ENCODE assay signal across 9 cellular contexts in the genomic region with DNA sequence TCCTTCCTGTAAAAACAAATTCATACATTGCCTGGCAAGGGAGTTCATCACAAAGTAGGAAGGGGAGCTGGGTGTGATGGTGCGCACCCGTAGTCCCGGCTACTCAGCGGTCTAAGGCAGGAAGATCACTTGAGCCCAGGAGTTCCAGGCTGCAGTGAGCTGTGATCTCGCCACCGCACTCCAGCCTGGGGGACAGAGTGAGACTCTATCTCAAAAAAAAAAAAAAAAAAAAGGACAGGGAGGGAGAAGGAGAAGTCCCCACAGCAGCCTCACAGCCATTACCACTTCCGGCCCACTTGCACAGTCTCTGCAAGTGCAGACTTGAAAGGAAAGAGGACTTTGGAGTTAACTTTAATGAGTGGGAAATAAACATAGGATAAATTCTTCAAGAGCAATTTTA.
A peak's percentile ranks its signal among the peaks of the same experiment; 100 is the strongest.
DNase-seq lines count a peak whose midpoint lies in the region; ATAC-seq and TF ChIP-seq lines count a peak whose summit lies in the region.
"Had no signal": no experiment of that assay in that cellular context is flagged by ENCODE, and none has a peak within 500 bp of the region (broad histone marks: within the 10 kb centered on the region; RNA-seq: fewer than 3 reads in every experiment).

No MANE protein-coding gene starts in this region.

- H3K9ac ChIP-seq in SK-N-SH = peak overlapping the region; percentile 51

- H3K4me1 Mint-ChIP-seq in activated naive CD4-positive, alpha-beta T cell treated with anti-CD3 and anti-CD28 coated beads, Interleukin-2, amount 10 ng/mL, durations not matched to agents 7 days and 5 days = no peaks in the 10 kb centered on the region
- no peaks in the 10 kb centered on the region for H3K4me1 Mint-ChIP-seq in dendritic cell treated with granulocyte-macrophage colony-stimulating factor and Interleukin-4, amounts not matched to agents 40 ng/mL and 50 ng/mL, for 4 days (ENCODE audit: low read depth)
- H3K4me1 Mint-ChIP-seq in progenitor cell of endocrine pancreas (ENCODE audit: low read depth) = no peaks in the 10 kb centered on the region

- TF ChIP-seq EP300 in SK-N-SH (IDR thresholded peaks at IDR 0.05; ENCODE audit: borderline replicate concordance in 1 of 2, low read depth in 1 of 2, low read length in 1 of 2) = no peak

- peak overlapping the region; percentile 52 for H3K27ac Mint-ChIP-seq in activated naive CD4-positive, alpha-beta T cell treated with anti-CD3 and anti-CD28 coated beads, Interleukin-2, amount 10 ng/mL, durations not matched to agents 7 days and 5 days
- no peak overlapping the region for H3K27ac Mint-ChIP-seq in dendritic cell treated with granulocyte-macrophage colony-stimulating factor and Interleukin-4, amounts not matched to agents 40 ng/mL and 50 ng/mL, for 4 days
- H3K27ac Mint-ChIP-seq in progenitor cell of endocrine pancreas = no peak overlapping the region

- H3K27me3 Mint-ChIP-seq in activated naive CD4-positive, alpha-beta T cell treated with anti-CD3 and anti-CD28 coated beads, Interleukin-2, amount 10 ng/mL, durations not matched to agents 7 days and 5 days = peaks cover 5% of the 10 kb centered on the region
- H3K27me3 Mint-ChIP-seq in dendritic cell treated with granulocyte-macrophage colony-stimulating factor and Interleukin-4, amounts not matched to agents 40 ng/mL and 50 ng/mL, for 4 days = no peaks in the 10 kb centered on the region
- H3K27me3 Mint-ChIP-seq in progenitor cell of endocrine pancreas = no peaks in the 10 kb centered on the region

- H3K4me3 ChIP-seq in SK-N-SH (ENCODE audit: low read depth in 2 of 2, low read length in 1 of 2) = peak overlapping the region in 1 of 2 experiments; percentile 21; a peak in 1 of 4 replicates
- peak overlapping the region; percentile 13 for H3K4me3 ChIP-seq in thoracic aorta

- ATAC-seq in thoracic aorta (ENCODE audit: insufficient number of reproducible peaks, low FRiP score, low read depth) = no peak
- no peak for ATAC-seq in HG03139 (IDR thresholded peaks at IDR 0.05; ENCODE audit: unreplicated experiment)

- H3K4me3 Mint-ChIP-seq in activated naive CD4-positive, alpha-beta T cell treated with anti-CD3 and anti-CD28 coated beads, Interleukin-2, amount 10 ng/mL, durations not matched to agents 7 days and 5 days = peak overlapping the region; percentile 32
- peak overlapping the region; percentile 55 for H3K4me3 Mint-ChIP-seq in dendritic cell treated with granulocyte-macrophage colony-stimulating factor and Interleukin-4, amounts not matched to agents 40 ng/mL and 50 ng/mL, for 4 days
- no peak overlapping the region for H3K4me3 Mint-ChIP-seq in progenitor cell of endocrine pancreas (ENCODE audit: low read depth)

- no peaks in the 10 kb centered on the region for H3K9me2 ChIP-seq in SK-N-SH

- CTCF ChIA-PET in activated naive CD4-positive, alpha-beta T cell treated with anti-CD3 and anti-CD28 coated beads, Interleukin-2, amount 10 ng/mL, durations not matched to agents 7 days and 5 days (lab: Charles Lee) = interaction anchor here (2.5 kb wide), 1 partner anchor 355 kb away, joined by 12 read pairs; no protein-coding TSS in a partner anchor
- CTCF ChIA-PET in SK-N-SH (lab: Yijun Ruan, JAX) = interaction anchor here (1.0 kb wide), 1 partner anchor 15 kb away, joined by 3 read pairs; no protein-coding TSS in a partner anchor

- intact Hi-C loops in dendritic cell treated with granulocyte-macrophage colony-stimulating factor and Interleukin-4, amounts not matched to agents 40 ng/mL and 50 ng/mL, for 4 days (cut with micrococcal nuclease) = no loop called here

- peaks cover 0 to 10% of the 10 kb centered on the region in 2 experiments for H3K36me3 ChIP-seq in SK-N-SH (replicated peaks in 1 of 2; ENCODE audit: control insufficient read depth in 1 of 2, insufficient read depth in 2 of 2, low read length in 1 of 2)
- no peaks in the 10 kb centered on the region for H3K36me3 ChIP-seq in thoracic aorta

- DNase-seq in activated naive CD4-positive, alpha-beta T cell treated with anti-CD3 and anti-CD28 coated beads, Interleukin-2, amount 10 ng/mL, durations not matched to agents 7 days and 5 days = peak; percentile 69
- DNase-seq in activated naive CD4-positive, alpha-beta T cell treated with Interleukin-2 at 50 U/mL for 16 hours = no peak
- DNase-seq in SK-N-SH (no peak), thoracic aorta (ENCODE audit: low spot score) (no peak), middle frontal gyrus (ENCODE audit: extremely low spot score, low spot score) (no peak), progenitor cell of endocrine pancreas (ENCODE audit: low spot score, unreplicated experiment) (no peak)
- DNase-seq: DMS 273 treated with DMSO at 0.1 percent for 48 hours had no signal

- WGBS in SK-N-SH (ENCODE audit: low lambda C conversion rate) = 77% methylated on average over 7 of the region's 7 CpGs

- peak overlapping the region; percentile 78 for H3K4me2 ChIP-seq in SK-N-SH

- H3F3A ChIP-seq in SK-N-SH (replicated peaks; ENCODE audit: insufficient read depth) = peaks cover 55% of the 10 kb centered on the region

- H3K27me3 ChIP-seq in SK-N-SH (ENCODE audit: insufficient read depth) = no peaks in the 10 kb centered on the region
- H3K27me3 ChIP-seq in thoracic aorta (replicated peaks; ENCODE audit: insufficient read depth) = no peaks in the 10 kb centered on the region

- H3K36me3 Mint-ChIP-seq in activated naive CD4-positive, alpha-beta T cell treated with anti-CD3 and anti-CD28 coated beads, Interleukin-2, amount 10 ng/mL, durations not matched to agents 7 days and 5 days = no peaks in the 10 kb centered on the region
- peaks cover 8% of the 10 kb centered on the region for H3K36me3 Mint-ChIP-seq in dendritic cell treated with granulocyte-macrophage colony-stimulating factor and Interleukin-4, amounts not matched to agents 40 ng/mL and 50 ng/mL, for 4 days (ENCODE audit: low read depth)
- H3K36me3 Mint-ChIP-seq in progenitor cell of endocrine pancreas (ENCODE audit: insufficient read depth) = peaks cover 7% of the 10 kb centered on the region

- no peaks in the 10 kb centered on the region for H3K9me3 ChIP-seq in SK-N-SH
- H3K9me3 ChIP-seq in thoracic aorta = no peaks in the 10 kb centered on the region

- POLR2A ChIA-PET in SK-N-SH (lab: Yijun Ruan, JAX) = no interaction called here

- H3K4me1 ChIP-seq in SK-N-SH (ENCODE audit: control insufficient read depth in 1 of 2, insufficient read depth in 2 of 2, low read depth in 1 of 2, low read length in 1 of 2) (peaks cover 13 to 52% of the 10 kb centered on the region in 2 experiments), thoracic aorta (ENCODE audit: control insufficient read depth in 1 of 2, low read depth in 2 of 2) (peaks cover 41 to 80% of the 10 kb centered on the region in 2 donors)

- H3K27ac ChIP-seq in SK-N-SH (ENCODE audit: low read depth in 2 of 2, low read length in 1 of 2) = peak overlapping the region; percentile 86 to 96; a peak in 3 of 4 replicates
- H3K27ac ChIP-seq in thoracic aorta = peak overlapping the region; percentile 68 to 81

- peaks cover 16% of the 10 kb centered on the region; the same call in 1 of the 2 replicates for H3K79me2 ChIP-seq in SK-N-SH (ENCODE audit: insufficient read depth)

- no peaks in the 10 kb centered on the region for H3K9me3 Mint-ChIP-seq in activated naive CD4-positive, alpha-beta T cell treated with anti-CD3 and anti-CD28 coated beads, Interleukin-2, amount 10 ng/mL, durations not matched to agents 7 days and 5 days
- H3K9me3 Mint-ChIP-seq in dendritic cell treated with granulocyte-macrophage colony-stimulating factor and Interleukin-4, amounts not matched to agents 40 ng/mL and 50 ng/mL, for 4 days = no peaks in the 10 kb centered on the region
- no peaks in the 10 kb centered on the region for H3K9me3 Mint-ChIP-seq in progenitor cell of endocrine pancreas (ENCODE audit: low read depth)

- no peaks in the 10 kb centered on the region for H4K20me1 ChIP-seq in SK-N-SH (ENCODE audit: insufficient read depth)

- TF ChIP-seq RAD21 in SK-N-SH (IDR thresholded peaks at IDR 0.05; ENCODE audit: low read length) = no peak

- no peak overlapping the region for H2AFZ ChIP-seq in SK-N-SH (ENCODE audit: low read depth)

- TF ChIP-seq CTCF in SK-N-SH (IDR thresholded peaks at IDR 0.05) (no peak), thoracic aorta (IDR thresholded peaks at IDR 0.05) (no peak), progenitor cell of endocrine pancreas (IDR thresholded peaks at IDR 0.05; ENCODE audit: unreplicated experiment) (no peak)

TF ChIP-seq in SK-N-SH, 30 proteins besides CTCF, POLR2A, EP300 and RAD21 (continues in another document):
- TF ChIP-seq TCF12 (IDR thresholded peaks at IDR 0.05) = no peak
- TF ChIP-seq, protein P1, sequence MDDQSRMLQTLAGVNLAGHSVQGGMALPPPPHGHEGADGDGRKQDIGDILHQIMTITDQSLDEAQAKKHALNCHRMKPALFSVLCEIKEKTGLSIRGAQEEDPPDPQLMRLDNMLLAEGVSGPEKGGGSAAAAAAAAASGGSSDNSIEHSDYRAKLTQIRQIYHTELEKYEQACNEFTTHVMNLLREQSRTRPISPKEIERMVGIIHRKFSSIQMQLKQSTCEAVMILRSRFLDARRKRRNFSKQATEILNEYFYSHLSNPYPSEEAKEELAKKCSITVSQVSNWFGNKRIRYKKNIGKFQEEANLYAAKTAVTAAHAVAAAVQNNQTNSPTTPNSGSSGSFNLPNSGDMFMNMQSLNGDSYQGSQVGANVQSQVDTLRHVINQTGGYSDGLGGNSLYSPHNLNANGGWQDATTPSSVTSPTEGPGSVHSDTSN (IDR thresholded peaks at IDR 0.05) = no peak
- TF ChIP-seq GATA2 (CRISPR knock-in tag; IDR thresholded peaks at IDR 0.05) = no peak
- TF ChIP-seq JUND (IDR thresholded peaks at IDR 0.05) = no peak
- no peak for TF ChIP-seq MEF2A (IDR thresholded peaks at IDR 0.05; ENCODE audit: borderline replicate concordance, low read depth)
- no peak for TF ChIP-seq RXRA (IDR thresholded peaks at IDR 0.05; ENCODE audit: borderline replicate concordance, low read depth)
- no peak for TF ChIP-seq RFX5 (IDR thresholded peaks at IDR 0.05; ENCODE audit: low read length)
- no peak for TF ChIP-seq CHD2 (IDR thresholded peaks at IDR 0.05; ENCODE audit: low read length, partially characterized antibody)
- TF ChIP-seq, protein P2, sequence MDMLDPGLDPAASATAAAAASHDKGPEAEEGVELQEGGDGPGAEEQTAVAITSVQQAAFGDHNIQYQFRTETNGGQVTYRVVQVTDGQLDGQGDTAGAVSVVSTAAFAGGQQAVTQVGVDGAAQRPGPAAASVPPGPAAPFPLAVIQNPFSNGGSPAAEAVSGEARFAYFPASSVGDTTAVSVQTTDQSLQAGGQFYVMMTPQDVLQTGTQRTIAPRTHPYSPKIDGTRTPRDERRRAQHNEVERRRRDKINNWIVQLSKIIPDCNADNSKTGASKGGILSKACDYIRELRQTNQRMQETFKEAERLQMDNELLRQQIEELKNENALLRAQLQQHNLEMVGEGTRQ (IDR thresholded peaks at IDR 0.05; ENCODE audit: borderline replicate concordance, low read depth, low read length) = no peak
